Comparison of ENCODE assay signal across 15 cellular contexts in the genomic region with DNA sequence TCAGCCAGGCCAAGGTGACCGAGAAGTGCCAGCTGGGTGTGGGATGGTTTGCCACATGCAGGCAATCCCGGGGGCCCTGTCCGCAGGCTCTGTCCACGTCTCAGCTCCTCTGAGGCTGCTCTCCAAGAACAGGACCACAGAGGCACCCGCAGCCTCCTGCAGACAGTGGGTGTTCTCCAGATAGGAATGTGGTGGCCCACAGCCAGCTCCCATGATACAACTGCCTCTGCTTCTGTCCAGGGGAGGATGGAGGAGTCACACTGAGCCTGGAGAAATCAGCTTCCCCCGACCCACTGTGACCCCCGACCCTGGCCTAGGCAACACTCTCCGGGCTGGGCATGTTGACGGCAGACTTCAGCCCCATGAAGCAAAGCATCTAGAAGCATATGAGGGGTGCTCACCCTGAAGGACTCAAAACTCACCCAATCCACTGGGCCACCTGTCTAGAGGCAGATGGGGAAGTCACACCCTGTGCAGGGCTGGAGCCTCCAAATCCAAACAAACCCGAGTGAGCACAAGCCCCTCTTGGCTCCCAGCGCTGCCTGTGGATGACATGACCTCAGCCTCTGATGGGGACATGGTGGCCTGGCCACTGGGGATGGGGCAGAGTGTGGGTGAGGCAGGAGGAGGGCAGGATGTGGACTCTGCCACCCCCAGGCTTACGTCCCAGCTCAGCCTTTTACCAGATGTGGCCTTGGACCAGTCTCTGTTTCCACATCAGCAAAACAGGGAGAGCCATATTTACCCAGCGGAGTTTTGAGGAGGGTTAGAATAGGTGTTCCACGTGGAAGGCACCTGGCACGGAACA.
DNase-seq lines count a peak whose midpoint lies in the region; ATAC-seq and TF ChIP-seq lines count a peak whose summit lies in the region.
"Had no signal": no experiment of that assay in that cellular context is flagged by ENCODE, and none has a peak within 500 bp of the region (broad histone marks: within the 10 kb centered on the region; RNA-seq: fewer than 3 reads in every experiment).

No MANE protein-coding gene starts in this region.

- H3K27me3 ChIP-seq in RWPE2 (ENCODE audit: insufficient read depth, poor library complexity, severe bottlenecking), result no peaks in the 10 kb centered on the region
- no peaks in the 10 kb centered on the region for H3K27me3 ChIP-seq in sigmoid colon

- 66 to 76% methylated on average over 15 of the region's 15 CpGs for WGBS in sigmoid colon, 2 donors

- no peak overlapping the region for H3K4me3 ChIP-seq in RWPE2 (ENCODE audit: severe bottlenecking)
- H3K4me3 ChIP-seq in fibroblast of villous mesenchyme (ENCODE audit: low read depth, low read length), result no peak overlapping the region
- H3K4me3 ChIP-seq in sigmoid colon, result no peak overlapping the region

- ATAC-seq in RWPE2 (ENCODE audit: low read depth) (peak; percentile 59), HG02610 (IDR thresholded peaks at IDR 0.05; ENCODE audit: unreplicated experiment) (no peak), HG03571 (IDR thresholded peaks at IDR 0.05; ENCODE audit: unreplicated experiment) (no peak)
- ATAC-seq: left lobe of liver; stimulated activated memory B cell treated with anti-CD40 and anti-IgM and Interleukin-4, amounts not matched to agents 10 μg/mL and 1 μg/mL and 100 μg/mL, for 72 hours had no signal

- DNase-seq in GM03348 (ENCODE audit: low spot score), result peak; percentile 89
- no peak for DNase-seq in RWPE2 (ENCODE audit: low spot score)
- DNase-seq in fibroblast of villous mesenchyme (ENCODE audit: low read depth), result peak; percentile 29
- DNase-seq in sigmoid colon, result peak; percentile 82
- no peak for DNase-seq in germinal center (ENCODE audit: low spot score)
- no peak for DNase-seq in NCI-H1105 treated with DMSO at 0.1 percent for 48 hours (lab: John Stamatoyannopoulos, UW)
- DNase-seq: activated naive CD4-positive, alpha-beta T cell treated with anti-CD3 and anti-CD28 coated beads, Interleukin-2, amount 50 U/mL, for 16 hours; COR-L47; H7; NCI-H187 treated with DMSO at 0.1 percent for 48 hours; nucleus accumbens had no signal

- H3K36me3 ChIP-seq in RWPE2 (ENCODE audit: low read depth) (no peaks in the 10 kb centered on the region), sigmoid colon (no peaks in the 10 kb centered on the region)

- H3K27ac ChIP-seq in RWPE2 (ENCODE audit: poor library complexity, severe bottlenecking), result no peak overlapping the region
- H3K27ac ChIP-seq in sigmoid colon, result no peak overlapping the region

- TF ChIP-seq CTCF in RWPE2 (IDR thresholded peaks at IDR 0.05; ENCODE audit: poor library complexity, severe bottlenecking) (no peak), fibroblast of villous mesenchyme (IDR thresholded peaks at IDR 0.05; ENCODE audit: insufficient read depth, low read depth, low read length) (no peak), sigmoid colon (IDR thresholded peaks at IDR 0.05) (no peak)

- H3K9me3 ChIP-seq in RWPE2 (ENCODE audit: severe bottlenecking) (no peaks in the 10 kb centered on the region), sigmoid colon (no peaks in the 10 kb centered on the region)

- no peak for TF ChIP-seq EP300 in sigmoid colon (IDR thresholded peaks at IDR 0.05)

- no peaks in the 10 kb centered on the region for H3K4me1 ChIP-seq in RWPE2 (ENCODE audit: insufficient read depth, poor library complexity, severe bottlenecking)
- peaks cover 0 to 30% (median 19%) of the 10 kb centered on the region in 4 donors for H3K4me1 ChIP-seq in sigmoid colon

- intact Hi-C loops in sigmoid colon (cut with DNase I), result no loop called here

- TF ChIP-seq POLR2A in sigmoid colon (IDR thresholded peaks at IDR 0.05), result no peak

Comparison
In these comparisons a context has a peak if more than half of its experiments do, and no peak if none do; other contexts are left out.
1. DNase-seq: peak in GM03348 (single experiment), fibroblast of villous mesenchyme (single experiment) and sigmoid colon (single experiment); none in RWPE2 (single experiment), germinal center (single experiment) and NCI-H1105 treated with DMSO at 0.1 percent for 48 hours (single experiment).